ENCODE assay signal across 2 cellular contexts in the genomic region with DNA sequence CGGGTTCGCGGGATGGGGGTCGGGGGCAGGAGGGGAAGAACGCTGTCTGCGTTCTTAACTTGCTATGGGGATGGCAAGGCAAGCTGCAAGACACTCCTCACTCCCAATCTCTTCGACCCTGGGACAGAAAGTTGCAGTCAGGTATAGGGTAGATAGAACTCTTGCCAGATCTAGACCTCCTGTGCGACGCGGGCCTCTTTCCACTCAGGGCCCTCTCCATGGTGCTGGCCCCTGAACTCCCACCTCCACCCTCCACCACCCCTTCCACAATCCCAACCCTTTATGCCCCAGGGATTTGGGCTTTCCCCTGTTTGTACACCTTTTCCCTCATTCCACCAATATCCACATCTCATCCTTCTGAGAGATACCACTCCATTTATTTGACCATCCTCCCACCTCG.
TF ChIP-seq lines count a peak whose summit lies in the region.

No MANE protein-coding gene starts in this region.

TF ChIP-seq in PFSK-1, 5 proteins besides CTCF, POLR2A, EP300 and RAD21:
- TF ChIP-seq, protein P1, sequence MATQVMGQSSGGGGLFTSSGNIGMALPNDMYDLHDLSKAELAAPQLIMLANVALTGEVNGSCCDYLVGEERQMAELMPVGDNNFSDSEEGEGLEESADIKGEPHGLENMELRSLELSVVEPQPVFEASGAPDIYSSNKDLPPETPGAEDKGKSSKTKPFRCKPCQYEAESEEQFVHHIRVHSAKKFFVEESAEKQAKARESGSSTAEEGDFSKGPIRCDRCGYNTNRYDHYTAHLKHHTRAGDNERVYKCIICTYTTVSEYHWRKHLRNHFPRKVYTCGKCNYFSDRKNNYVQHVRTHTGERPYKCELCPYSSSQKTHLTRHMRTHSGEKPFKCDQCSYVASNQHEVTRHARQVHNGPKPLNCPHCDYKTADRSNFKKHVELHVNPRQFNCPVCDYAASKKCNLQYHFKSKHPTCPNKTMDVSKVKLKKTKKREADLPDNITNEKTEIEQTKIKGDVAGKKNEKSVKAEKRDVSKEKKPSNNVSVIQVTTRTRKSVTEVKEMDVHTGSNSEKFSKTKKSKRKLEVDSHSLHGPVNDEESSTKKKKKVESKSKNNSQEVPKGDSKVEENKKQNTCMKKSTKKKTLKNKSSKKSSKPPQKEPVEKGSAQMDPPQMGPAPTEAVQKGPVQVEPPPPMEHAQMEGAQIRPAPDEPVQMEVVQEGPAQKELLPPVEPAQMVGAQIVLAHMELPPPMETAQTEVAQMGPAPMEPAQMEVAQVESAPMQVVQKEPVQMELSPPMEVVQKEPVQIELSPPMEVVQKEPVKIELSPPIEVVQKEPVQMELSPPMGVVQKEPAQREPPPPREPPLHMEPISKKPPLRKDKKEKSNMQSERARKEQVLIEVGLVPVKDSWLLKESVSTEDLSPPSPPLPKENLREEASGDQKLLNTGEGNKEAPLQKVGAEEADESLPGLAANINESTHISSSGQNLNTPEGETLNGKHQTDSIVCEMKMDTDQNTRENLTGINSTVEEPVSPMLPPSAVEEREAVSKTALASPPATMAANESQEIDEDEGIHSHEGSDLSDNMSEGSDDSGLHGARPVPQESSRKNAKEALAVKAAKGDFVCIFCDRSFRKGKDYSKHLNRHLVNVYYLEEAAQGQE (IDR thresholded peaks at IDR 0.05; ENCODE audit: insufficient read depth in 1 of 2, low read depth in 2 of 2, low read length in 2 of 2), result peak; percentile 80 to 90
- no peak for TF ChIP-seq SIN3A (IDR thresholded peaks at IDR 0.05; ENCODE audit: borderline replicate concordance, insufficient read depth, low read length)
TF ChIP-seq in PFSK-1: peak in this region for 1.

TF ChIP-seq in endothelial cell of umbilical vein, 7 proteins besides CTCF, POLR2A, EP300 and RAD21:
- TF ChIP-seq MAX (IDR thresholded peaks at IDR 0.05; ENCODE audit: insufficient read depth, insufficient read length) (no peak), FOS (IDR thresholded peaks at IDR 0.05; ENCODE audit: borderline replicate concordance, insufficient read depth, low read length) (no peak), JUN (IDR thresholded peaks at IDR 0.05; ENCODE audit: borderline replicate concordance, insufficient read depth, insufficient read length, low read depth) (no peak), EZH2 (IDR thresholded peaks at IDR 0.05; ENCODE audit: borderline replicate concordance, low read depth, low read length, severe bottlenecking) (no peak), GATA2 (IDR thresholded peaks at IDR 0.05; ENCODE audit: insufficient read depth, insufficient read length, low read depth, low read length) (no peak), POLR2AphosphoS5 (IDR thresholded peaks at IDR 0.05; ENCODE audit: insufficient read depth, low read depth, low read length) (no peak), MYC (IDR thresholded peaks at IDR 0.05; ENCODE audit: low read depth, low read length) (no peak)
